28 cellular contexts compared by ENCODE assay signal in genomic region chr12:3084742-3085141, GRCh38. TPM values are rescaled to one million over a fixed set of nuclear protein-coding genes. Genes with fewer than 3 reads are reported as not detected.
DNase-seq lines count a peak whose midpoint lies in the region; ATAC-seq and TF ChIP-seq lines count a peak whose summit lies in the region.
"Had no signal": no experiment of that assay in that cellular context is flagged by ENCODE, and none has a peak within 500 bp of the region (broad histone marks: within the 10 kb centered on the region; RNA-seq: fewer than 3 reads in every experiment).

No MANE protein-coding gene starts in this region.

- H3K79me2 ChIP-seq in GM23338 (replicated peaks; ENCODE audit: insufficient read depth) (peaks cover 3% of the 10 kb centered on the region), osteoblast (ENCODE audit: insufficient read depth, low read length) (no peaks in the 10 kb centered on the region), trophoblast cell (ENCODE audit: control insufficient read depth, insufficient read depth, low read length, poor library complexity) (no peaks in the 10 kb centered on the region)

- no peak for TF ChIP-seq CTCF in GM23338 (conservative IDR thresholded peaks at IDR 0.05; ENCODE audit: low read depth in 2 of 2)
- no peak for TF ChIP-seq CTCF in glutamatergic neuron (IDR thresholded peaks at IDR 0.05; ENCODE audit: partially characterized antibody, unreplicated experiment)
- TF ChIP-seq CTCF in osteoblast (IDR thresholded peaks at IDR 0.05; ENCODE audit: extremely low read depth, low read depth, low read length), result no peak

- H4K20me1 ChIP-seq in GM23338 (replicated peaks; ENCODE audit: insufficient read depth) (peaks cover 6% of the 10 kb centered on the region; the same call in 1 of the 2 replicates), osteoblast (ENCODE audit: insufficient read depth, low read length) (peaks cover 6% of the 10 kb centered on the region)
- H4K20me1 ChIP-seq: BLaER1 had no signal

- H3K18ac ChIP-seq in trophoblast cell (ENCODE audit: low read length), result no peak overlapping the region

- H3K4me3 ChIP-seq in GM23338 (no peak overlapping the region), osteoblast (ENCODE audit: insufficient read depth, low read length) (no peak overlapping the region), trophoblast cell (ENCODE audit: low read depth, low read length) (no peak overlapping the region)
- H3K4me3 ChIP-seq: BLaER1, dorsolateral prefrontal cortex, GM12878, tibial nerve had no signal

- H3K4me1 ChIP-seq in GM23338 (ENCODE audit: insufficient read depth) (peaks cover 19% of the 10 kb centered on the region), osteoblast (ENCODE audit: insufficient read depth, low read length) (no peaks in the 10 kb centered on the region), trophoblast cell (ENCODE audit: control insufficient read depth in 1 of 2, insufficient read depth in 2 of 2, low read length in 2 of 2) (peaks cover 0 to 3% of the 10 kb centered on the region in 2 experiments)

- H3K4me1 Mint-ChIP-seq in GM23338, result peaks cover 31% of the 10 kb centered on the region
- H3K4me1 Mint-ChIP-seq in glutamatergic neuron (ENCODE audit: low read depth, unreplicated experiment), result peaks cover 13% of the 10 kb centered on the region
- no peaks in the 10 kb centered on the region for H3K4me1 Mint-ChIP-seq in naive thymus-derived CD8-positive, alpha-beta T cell
- H3K4me1 Mint-ChIP-seq in immature natural killer cell, result peaks cover 0 to 2% of the 10 kb centered on the region in 2 donors

- peak overlapping the region; percentile 87 for H3K27ac ChIP-seq in GM23338 (ENCODE audit: low read depth)
- no peak overlapping the region for H3K27ac ChIP-seq in osteoblast (ENCODE audit: low read depth, low read length)
- no peak overlapping the region for H3K27ac ChIP-seq in trophoblast cell (ENCODE audit: low read depth, low read length)
- H3K27ac ChIP-seq: epithelial cell of prostate, neutrophil had no signal

- H3K36me3 Mint-ChIP-seq in GM23338 (ENCODE audit: low read depth) (peaks cover 13% of the 10 kb centered on the region), glutamatergic neuron (ENCODE audit: unreplicated experiment) (no peaks in the 10 kb centered on the region), immature natural killer cell (no peaks in the 10 kb centered on the region)
- no peaks in the 10 kb centered on the region for H3K36me3 Mint-ChIP-seq in naive thymus-derived CD8-positive, alpha-beta T cell
- H3K36me3 Mint-ChIP-seq: activated naive CD4-positive, alpha-beta T cell treated with anti-CD3 and anti-CD28 coated beads, Interleukin-2, amount 10 ng/mL, durations not matched to agents 7 days and 5 days had no signal

- no peak overlapping the region for H4K8ac ChIP-seq in trophoblast cell (ENCODE audit: low read depth, low read length)

- no CpG with 5 or more reads among the region's 12 CpGs for whole genome bisulfite sequencing in trophoblast cell (ENCODE audit: extremely low coverage, insufficient coverage, insufficient read length)

- H3K79me1 ChIP-seq in trophoblast cell (ENCODE audit: low read length), result no peaks in the 10 kb centered on the region

- no peak overlapping the region for H3K14ac ChIP-seq in trophoblast cell (ENCODE audit: low read length)

- no peak overlapping the region for H3K4ac ChIP-seq in trophoblast cell (ENCODE audit: low read depth, low read length)

- H3K9me2 ChIP-seq in GM23338 (ENCODE audit: insufficient read depth), result no peaks in the 10 kb centered on the region

- H2BK12ac ChIP-seq in trophoblast cell (ENCODE audit: low read length), result no peak overlapping the region

- H3K9me3 Mint-ChIP-seq in GM23338, result peaks cover 3% of the 10 kb centered on the region; the same call in 2 of the 3 replicates
- H3K9me3 Mint-ChIP-seq in glutamatergic neuron (ENCODE audit: unreplicated experiment), result peaks cover 2% of the 10 kb centered on the region
- H3K9me3 Mint-ChIP-seq in naive thymus-derived CD8-positive, alpha-beta T cell, result no peaks in the 10 kb centered on the region
- H3K9me3 Mint-ChIP-seq in immature natural killer cell, result no peaks in the 10 kb centered on the region
- H3K9me3 Mint-ChIP-seq: activated naive CD4-positive, alpha-beta T cell treated with anti-CD3 and anti-CD28 coated beads, Interleukin-2, amount 10 ng/mL, durations not matched to agents 7 days and 5 days had no signal

- H3K36me3 ChIP-seq in GM23338 (ENCODE audit: insufficient read depth), result no peaks in the 10 kb centered on the region; the same call in 1 of the 2 replicates
- no peaks in the 10 kb centered on the region for H3K36me3 ChIP-seq in osteoblast (ENCODE audit: insufficient read depth, low read length)
- H3K36me3 ChIP-seq in trophoblast cell (ENCODE audit: control insufficient read depth in 1 of 2, insufficient read depth in 2 of 2, low read length in 2 of 2), result peaks cover 0 to 7% of the 10 kb centered on the region in 2 experiments
- H3K36me3 ChIP-seq: neutrophil had no signal

- H3K9me3 ChIP-seq in osteoblast (ENCODE audit: low read depth, low read length) (no peaks in the 10 kb centered on the region), trophoblast cell (ENCODE audit: insufficient read depth, low read depth, low read length) (peaks cover 2% of the 10 kb centered on the region)
- H3K9me3 ChIP-seq: neutrophil, tibial nerve had no signal

- no peak overlapping the region for H3K9ac ChIP-seq in trophoblast cell (ENCODE audit: low read length)
- H3K9ac ChIP-seq: BLaER1 had no signal

- H3F3A ChIP-seq in GM23338 (replicated peaks; ENCODE audit: low read depth), result 0 out of 2 replicates have a peak, but pooled peaks cover 9% of the 10 kb centered on the region

- peak overlapping the region; percentile 56; the same call in 1 of the 2 replicates for H3K27ac Mint-ChIP-seq in GM23338
- H3K27ac Mint-ChIP-seq in glutamatergic neuron (ENCODE audit: unreplicated experiment), result no peak overlapping the region
- H3K27ac Mint-ChIP-seq in naive thymus-derived CD8-positive, alpha-beta T cell, result no peak overlapping the region
- no peak overlapping the region for H3K27ac Mint-ChIP-seq in immature natural killer cell
- H3K27ac Mint-ChIP-seq: activated naive CD4-positive, alpha-beta T cell treated with anti-CD3 and anti-CD28 coated beads, Interleukin-2, amount 10 ng/mL, durations not matched to agents 7 days and 5 days; T-helper 17 cell had no signal

- POLR2A ChIA-PET in naive thymus-derived CD8-positive, alpha-beta T cell (lab: Charles Lee), result no interaction called here

- no peaks in the 10 kb centered on the region for H3K27me3 ChIP-seq in GM23338 (ENCODE audit: insufficient read depth)
- no peaks in the 10 kb centered on the region for H3K27me3 ChIP-seq in osteoblast (ENCODE audit: insufficient read depth, low read length)
- no peaks in the 10 kb centered on the region for H3K27me3 ChIP-seq in trophoblast cell (ENCODE audit: insufficient read depth, low read length)
- H3K27me3 ChIP-seq: BLaER1, dorsolateral prefrontal cortex, tibial nerve had no signal

- no peak overlapping the region for H4K12ac ChIP-seq in trophoblast cell (ENCODE audit: low read depth, low read length)

- H3K4me3 Mint-ChIP-seq in GM23338 (peak overlapping the region; percentile 53; the same call in 2 of the 3 replicates), glutamatergic neuron (ENCODE audit: unreplicated experiment) (no peak overlapping the region), immature natural killer cell (no peak overlapping the region)
- no peak overlapping the region for H3K4me3 Mint-ChIP-seq in naive thymus-derived CD8-positive, alpha-beta T cell
- H3K4me3 Mint-ChIP-seq: activated naive CD4-positive, alpha-beta T cell treated with anti-CD3 and anti-CD28 coated beads, Interleukin-2, amount 10 ng/mL, durations not matched to agents 7 days and 5 days; T-helper 17 cell had no signal

- H2BK120ac ChIP-seq in trophoblast cell (ENCODE audit: insufficient read depth, low read length, poor library complexity), result no peak overlapping the region

- H2AK5ac ChIP-seq in trophoblast cell (ENCODE audit: low read length), result no peak overlapping the region

- H2AFZ ChIP-seq in GM23338, result no peak overlapping the region
- no peak overlapping the region for H2AFZ ChIP-seq in osteoblast (ENCODE audit: low read length)
- H2AFZ ChIP-seq in trophoblast cell (ENCODE audit: insufficient read depth, low read length, poor library complexity), result no peak overlapping the region

- H4K91ac ChIP-seq in trophoblast cell (ENCODE audit: low read depth, low read length), result no peak overlapping the region

- peak; percentile 83 for DNase-seq in GM23338 (ENCODE audit: low spot score)
- peak; percentile 24 for DNase-seq in glutamatergic neuron
- peak; percentile 78 for DNase-seq in iPS-NIHi7 (ENCODE audit: extremely low spot score)
- peak; percentile 11 for DNase-seq in osteoblast (ENCODE audit: insufficient read length, low spot score, missing footprints)
- DNase-seq in trophoblast cell, result no peak
- DNase-seq in AG08395 (ENCODE audit: low spot score), result no peak
- no peak for DNase-seq in naive thymus-derived CD8-positive, alpha-beta T cell
- DNase-seq in immature natural killer cell, result no peak
- DNase-seq: activated CD4-positive, alpha-beta T cell treated with anti-CD3 and anti-CD28 coated beads for 48 hours; activated naive CD4-positive, alpha-beta T cell treated with anti-CD3 and anti-CD28 coated beads, Interleukin-2, amount 10 ng/mL, durations not matched to agents 7 days and 5 days; activated T-cell treated with anti-CD3 and anti-CD28 coated beads, Interleukin-2, amount 50 U/mL, for 48 hours; amygdala; COR-L47; DMS79 treated with DMSO at 0.1 percent for 48 hours; dorsolateral prefrontal cortex; left colon; NCI-H1417; NCI-H2107; NCI-H510A; NK-92 treated with Interleukin-12 subunit alpha and Interleukin-12 subunit beta, amount 100 ng/mL, for 24 hours; stimulated activated CD4-positive, alpha-beta T cell treated with anti-CD3 and anti-CD28 coated beads, Interleukin-4, amount 100 ng/mL, for 24 hours; stimulated activated naive CD4-positive, alpha-beta T cell treated with Interleukin-2 at 50 U/mL for 16 hours; T-helper 17 cell had no signal

- H3K27me3 Mint-ChIP-seq in GM23338 (ENCODE audit: insufficient read depth, low read depth, poor library complexity) (peaks cover 24% of the 10 kb centered on the region), glutamatergic neuron (ENCODE audit: unreplicated experiment) (peaks cover 4% of the 10 kb centered on the region), immature natural killer cell (ENCODE audit: low read depth in 3 of 3) (peaks cover 2 to 3% (median 3%) of the 10 kb centered on the region in 3 donors)
- H3K27me3 Mint-ChIP-seq in naive thymus-derived CD8-positive, alpha-beta T cell, result peaks cover 0 to 3% (median 1%) of the 10 kb centered on the region in 5 donors
- H3K27me3 Mint-ChIP-seq: T-helper 17 cell had no signal

- ATAC-seq in GM23338, result peak; percentile 95
- ATAC-seq in naive thymus-derived CD8-positive, alpha-beta T cell, result no peak
- ATAC-seq: GM12878, left colon, T-helper 17 cell had no signal

- peak overlapping the region; percentile 63; the same call in 1 of the 2 replicates for H3K4me2 ChIP-seq in GM23338
- H3K4me2 ChIP-seq in osteoblast (ENCODE audit: insufficient read depth, low read length), result no peak overlapping the region
- H3K4me2 ChIP-seq in trophoblast cell (ENCODE audit: low read length), result no peak overlapping the region

- H2BK5ac ChIP-seq in trophoblast cell (ENCODE audit: low read depth, low read length, poor library complexity), result no peak overlapping the region

- H3K23ac ChIP-seq in trophoblast cell (ENCODE audit: low read length), result no peak overlapping the region

RNA-seq across cellular contexts. Expression of gene TSPAN9, which starts 7.6 kb away (rescaled TPM):
- 17.2 and 31.5 TPM in 2 replicates for total RNA-seq in GM23338 (2014; rRNA removed; shearing (Covaris generic))
- 5.1 and 6.0 TPM in 2 replicates for polyA plus RNA-seq in GM23338 (2016; fragmentation: Nextera tagmentation; extraction: Ambion mirVana)
- 142 TPM for total RNA-seq in glutamatergic neuron (ENCODE audit: unreplicated experiment)
- 12.1 and 13.0 TPM in 2 replicates for total RNA-seq in osteoblast
- 29.4 and 31.7 TPM in 2 replicates for polyA plus RNA-seq in trophoblast cell (2013)
- total RNA-seq in naive thymus-derived CD8-positive, alpha-beta T cell, result 1 to 10 TPM in 1 of 2 experiments, under 1 TPM in 1; 0.65 to 1.2 TPM
- not detected for polyA plus RNA-seq in naive thymus-derived CD8-positive, alpha-beta T cell
- polyA plus RNA-seq in immature natural killer cell, result under 1 TPM in 1 of 3 donors, not detected in 2; 0.44 TPM

Comparison
In these comparisons a context has a peak if more than half of its experiments do, and no peak if none do; other contexts are left out.
1. DNase-seq: peak in GM23338 (single experiment), glutamatergic neuron (single experiment), iPS-NIHi7 (single experiment) and osteoblast (single experiment); none in trophoblast cell (0 of 2), AG08395 (single experiment), naive thymus-derived CD8-positive, alpha-beta T cell (0 of 10) and immature natural killer cell (0 of 3).